In the genomic region with DNA sequence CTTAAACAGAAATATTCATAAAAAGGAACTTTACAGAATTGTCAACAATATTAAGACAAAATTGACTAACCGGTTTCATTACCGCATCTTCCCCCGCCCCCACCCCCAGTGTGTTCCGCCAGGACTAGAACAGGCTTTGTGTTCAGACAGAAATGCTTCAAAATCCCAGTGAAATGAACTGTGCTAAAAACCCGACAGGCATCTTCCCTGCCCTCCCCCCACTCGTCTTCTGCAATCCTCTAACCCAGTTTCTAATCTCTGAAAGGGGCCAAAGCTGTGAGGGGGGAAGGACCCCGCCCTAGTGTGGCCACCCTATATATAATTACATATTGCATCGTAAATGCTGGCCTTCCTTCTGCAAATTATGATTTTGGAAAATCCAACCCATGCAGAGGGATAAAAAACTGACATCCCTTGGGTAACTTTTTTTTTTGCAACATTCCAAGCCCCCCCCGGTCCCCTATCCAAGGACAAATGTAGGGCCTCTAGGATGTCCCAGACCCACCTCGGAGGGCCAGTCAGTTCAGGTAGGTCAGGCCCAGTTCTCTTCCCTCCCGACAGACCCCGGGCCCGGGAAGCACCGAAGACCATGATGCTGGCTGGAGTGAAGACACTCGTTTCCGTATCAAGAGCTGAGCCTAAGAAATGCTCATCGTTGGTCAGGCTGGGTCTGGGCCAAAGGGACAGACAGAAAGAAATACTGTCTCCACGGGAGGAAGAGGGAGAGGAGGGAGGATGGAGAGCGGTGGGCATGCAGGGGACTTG, we compare ENCODE assay signal across 2 cellular contexts.
TF ChIP-seq lines count a peak whose summit lies in the region.

No MANE protein-coding gene starts in this region.

TF ChIP-seq in SK-N-SH, 30 proteins besides CTCF, POLR2A, EP300 and RAD21:
- TF ChIP-seq CHD2 (IDR thresholded peaks at IDR 0.05; ENCODE audit: low read length, partially characterized antibody): no peak
- no peak for TF ChIP-seq RFX5 (IDR thresholded peaks at IDR 0.05; ENCODE audit: low read length)
- TF ChIP-seq YY1 (IDR thresholded peaks at IDR 0.05; ENCODE audit: low read depth): no peak
- TF ChIP-seq, protein P1, sequence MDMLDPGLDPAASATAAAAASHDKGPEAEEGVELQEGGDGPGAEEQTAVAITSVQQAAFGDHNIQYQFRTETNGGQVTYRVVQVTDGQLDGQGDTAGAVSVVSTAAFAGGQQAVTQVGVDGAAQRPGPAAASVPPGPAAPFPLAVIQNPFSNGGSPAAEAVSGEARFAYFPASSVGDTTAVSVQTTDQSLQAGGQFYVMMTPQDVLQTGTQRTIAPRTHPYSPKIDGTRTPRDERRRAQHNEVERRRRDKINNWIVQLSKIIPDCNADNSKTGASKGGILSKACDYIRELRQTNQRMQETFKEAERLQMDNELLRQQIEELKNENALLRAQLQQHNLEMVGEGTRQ (IDR thresholded peaks at IDR 0.05; ENCODE audit: borderline replicate concordance, low read depth, low read length): no peak
- TF ChIP-seq IRF3 (IDR thresholded peaks at IDR 0.05; ENCODE audit: low read depth, low read length): no peak
- no peak for TF ChIP-seq MAX (IDR thresholded peaks at IDR 0.05; ENCODE audit: low read depth)
- no peak for TF ChIP-seq EZH2phosphoT487 (IDR thresholded peaks at IDR 0.05; ENCODE audit: borderline replicate concordance, low read depth)
- no peak for TF ChIP-seq TEAD4 (IDR thresholded peaks at IDR 0.05; ENCODE audit: borderline replicate concordance, insufficient read depth)
- TF ChIP-seq ELF1 (IDR thresholded peaks at IDR 0.05): no peak
- no peak for TF ChIP-seq POLR2AphosphoS5 (IDR thresholded peaks at IDR 0.05; ENCODE audit: low read depth, low read length)
- no peak for TF ChIP-seq SMC3 (IDR thresholded peaks at IDR 0.05; ENCODE audit: low read depth, low read length)
- TF ChIP-seq JUND (IDR thresholded peaks at IDR 0.05): no peak

TF ChIP-seq in SK-N-SH treated with all-trans-retinoic acid at 6 μM for 48 hours, 23 proteins besides CTCF, POLR2A, EP300 and RAD21:
- TF ChIP-seq ZFP30 (CRISPR knock-in tag; IDR thresholded peaks at IDR 0.05) (no peak), TCF4 (CRISPR knock-in tag; IDR thresholded peaks at IDR 0.05; ENCODE audit: borderline replicate concordance) (no peak), ARNTL (CRISPR knock-in tag; IDR thresholded peaks at IDR 0.05; ENCODE audit: borderline replicate concordance, low read depth) (no peak), BACH2 (CRISPR knock-in tag; IDR thresholded peaks at IDR 0.05; ENCODE audit: borderline replicate concordance) (no peak), ESRRG (CRISPR knock-in tag; IDR thresholded peaks at IDR 0.05) (no peak), PPARA (CRISPR knock-in tag; IDR thresholded peaks at IDR 0.05; ENCODE audit: borderline replicate concordance) (no peak), ZNF70 (CRISPR knock-in tag; IDR thresholded peaks at IDR 0.05) (no peak), ZFP3 (CRISPR knock-in tag; IDR thresholded peaks at IDR 0.05) (no peak), CSDC2 (CRISPR knock-in tag; IDR thresholded peaks at IDR 0.05) (no peak), ZNF565 (CRISPR knock-in tag; conservative IDR thresholded peaks at IDR 0.05; ENCODE audit: low read depth) (no peak), TOX (CRISPR knock-in tag; IDR thresholded peaks at IDR 0.05; ENCODE audit: borderline replicate concordance) (no peak)
- TF ChIP-seq, protein P2, sequence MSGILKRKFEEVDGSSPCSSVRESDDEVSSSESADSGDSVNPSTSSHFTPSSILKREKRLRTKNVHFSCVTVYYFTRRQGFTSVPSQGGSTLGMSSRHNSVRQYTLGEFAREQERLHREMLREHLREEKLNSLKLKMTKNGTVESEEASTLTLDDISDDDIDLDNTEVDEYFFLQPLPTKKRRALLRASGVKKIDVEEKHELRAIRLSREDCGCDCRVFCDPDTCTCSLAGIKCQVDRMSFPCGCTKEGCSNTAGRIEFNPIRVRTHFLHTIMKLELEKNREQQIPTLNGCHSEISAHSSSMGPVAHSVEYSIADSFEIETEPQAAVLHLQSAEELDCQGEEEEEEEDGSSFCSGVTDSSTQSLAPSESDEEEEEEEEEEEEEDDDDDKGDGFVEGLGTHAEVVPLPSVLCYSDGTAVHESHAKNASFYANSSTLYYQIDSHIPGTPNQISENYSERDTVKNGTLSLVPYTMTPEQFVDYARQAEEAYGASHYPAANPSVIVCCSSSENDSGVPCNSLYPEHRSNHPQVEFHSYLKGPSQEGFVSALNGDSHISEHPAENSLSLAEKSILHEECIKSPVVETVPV (CRISPR knock-in tag; IDR thresholded peaks at IDR 0.05): no peak
- TF ChIP-seq, protein P3, sequence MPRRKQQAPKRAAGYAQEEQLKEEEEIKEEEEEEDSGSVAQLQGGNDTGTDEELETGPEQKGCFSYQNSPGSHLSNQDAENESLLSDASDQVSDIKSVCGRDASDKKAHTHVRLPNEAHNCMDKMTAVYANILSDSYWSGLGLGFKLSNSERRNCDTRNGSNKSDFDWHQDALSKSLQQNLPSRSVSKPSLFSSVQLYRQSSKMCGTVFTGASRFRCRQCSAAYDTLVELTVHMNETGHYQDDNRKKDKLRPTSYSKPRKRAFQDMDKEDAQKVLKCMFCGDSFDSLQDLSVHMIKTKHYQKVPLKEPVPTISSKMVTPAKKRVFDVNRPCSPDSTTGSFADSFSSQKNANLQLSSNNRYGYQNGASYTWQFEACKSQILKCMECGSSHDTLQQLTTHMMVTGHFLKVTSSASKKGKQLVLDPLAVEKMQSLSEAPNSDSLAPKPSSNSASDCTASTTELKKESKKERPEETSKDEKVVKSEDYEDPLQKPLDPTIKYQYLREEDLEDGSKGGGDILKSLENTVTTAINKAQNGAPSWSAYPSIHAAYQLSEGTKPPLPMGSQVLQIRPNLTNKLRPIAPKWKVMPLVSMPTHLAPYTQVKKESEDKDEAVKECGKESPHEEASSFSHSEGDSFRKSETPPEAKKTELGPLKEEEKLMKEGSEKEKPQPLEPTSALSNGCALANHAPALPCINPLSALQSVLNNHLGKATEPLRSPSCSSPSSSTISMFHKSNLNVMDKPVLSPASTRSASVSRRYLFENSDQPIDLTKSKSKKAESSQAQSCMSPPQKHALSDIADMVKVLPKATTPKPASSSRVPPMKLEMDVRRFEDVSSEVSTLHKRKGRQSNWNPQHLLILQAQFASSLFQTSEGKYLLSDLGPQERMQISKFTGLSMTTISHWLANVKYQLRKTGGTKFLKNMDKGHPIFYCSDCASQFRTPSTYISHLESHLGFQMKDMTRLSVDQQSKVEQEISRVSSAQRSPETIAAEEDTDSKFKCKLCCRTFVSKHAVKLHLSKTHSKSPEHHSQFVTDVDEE (CRISPR knock-in tag; IDR thresholded peaks at IDR 0.05): no peak
